In the genomic region with DNA sequence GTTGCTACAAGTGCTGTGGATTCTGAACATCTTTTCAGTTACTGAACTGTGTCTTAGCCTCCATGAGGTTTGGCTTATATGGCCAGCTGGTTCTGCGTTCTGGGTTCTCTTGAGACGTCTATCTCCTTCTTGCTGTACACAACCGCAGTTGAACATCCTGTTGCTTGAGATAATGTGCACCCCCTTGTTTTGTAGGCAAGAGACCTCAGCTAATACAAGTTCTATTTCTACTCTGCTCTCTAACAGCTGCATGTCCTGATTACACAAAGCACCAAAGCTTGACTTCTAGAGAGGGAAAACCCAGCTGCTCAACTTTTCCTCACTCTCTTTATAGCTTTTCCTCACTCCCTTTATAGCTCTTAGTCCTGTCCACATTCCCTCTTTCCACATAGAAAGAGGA, we compare ENCODE assay signal across 1 cellular context.
TF ChIP-seq lines count a peak whose summit lies in the region.

No MANE protein-coding gene starts in this region.

TF ChIP-seq in K562, 482 proteins besides CTCF, POLR2A, EP300 and RAD21 (continued from another document and continues in another):
- TF ChIP-seq, protein P1, sequence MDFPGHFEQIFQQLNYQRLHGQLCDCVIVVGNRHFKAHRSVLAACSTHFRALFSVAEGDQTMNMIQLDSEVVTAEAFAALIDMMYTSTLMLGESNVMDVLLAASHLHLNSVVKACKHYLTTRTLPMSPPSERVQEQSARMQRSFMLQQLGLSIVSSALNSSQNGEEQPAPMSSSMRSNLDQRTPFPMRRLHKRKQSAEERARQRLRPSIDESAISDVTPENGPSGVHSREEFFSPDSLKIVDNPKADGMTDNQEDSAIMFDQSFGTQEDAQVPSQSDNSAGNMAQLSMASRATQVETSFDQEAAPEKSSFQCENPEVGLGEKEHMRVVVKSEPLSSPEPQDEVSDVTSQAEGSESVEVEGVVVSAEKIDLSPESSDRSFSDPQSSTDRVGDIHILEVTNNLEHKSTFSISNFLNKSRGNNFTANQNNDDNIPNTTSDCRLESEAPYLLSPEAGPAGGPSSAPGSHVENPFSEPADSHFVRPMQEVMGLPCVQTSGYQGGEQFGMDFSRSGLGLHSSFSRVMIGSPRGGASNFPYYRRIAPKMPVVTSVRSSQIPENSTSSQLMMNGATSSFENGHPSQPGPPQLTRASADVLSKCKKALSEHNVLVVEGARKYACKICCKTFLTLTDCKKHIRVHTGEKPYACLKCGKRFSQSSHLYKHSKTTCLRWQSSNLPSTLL (IDR thresholded peaks at IDR 0.05), result no peak
- TF ChIP-seq, protein P2, sequence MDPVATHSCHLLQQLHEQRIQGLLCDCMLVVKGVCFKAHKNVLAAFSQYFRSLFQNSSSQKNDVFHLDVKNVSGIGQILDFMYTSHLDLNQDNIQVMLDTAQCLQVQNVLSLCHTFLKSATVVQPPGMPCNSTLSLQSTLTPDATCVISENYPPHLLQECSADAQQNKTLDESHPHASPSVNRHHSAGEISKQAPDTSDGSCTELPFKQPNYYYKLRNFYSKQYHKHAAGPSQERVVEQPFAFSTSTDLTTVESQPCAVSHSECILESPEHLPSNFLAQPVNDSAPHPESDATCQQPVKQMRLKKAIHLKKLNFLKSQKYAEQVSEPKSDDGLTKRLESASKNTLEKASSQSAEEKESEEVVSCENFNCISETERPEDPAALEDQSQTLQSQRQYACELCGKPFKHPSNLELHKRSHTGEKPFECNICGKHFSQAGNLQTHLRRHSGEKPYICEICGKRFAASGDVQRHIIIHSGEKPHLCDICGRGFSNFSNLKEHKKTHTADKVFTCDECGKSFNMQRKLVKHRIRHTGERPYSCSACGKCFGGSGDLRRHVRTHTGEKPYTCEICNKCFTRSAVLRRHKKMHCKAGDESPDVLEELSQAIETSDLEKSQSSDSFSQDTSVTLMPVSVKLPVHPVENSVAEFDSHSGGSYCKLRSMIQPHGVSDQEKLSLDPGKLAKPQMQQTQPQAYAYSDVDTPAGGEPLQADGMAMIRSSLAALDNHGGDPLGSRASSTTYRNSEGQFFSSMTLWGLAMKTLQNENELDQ (CRISPR knock-in tag; IDR thresholded peaks at IDR 0.05; ENCODE audit: borderline replicate concordance), result no peak
- no peak for TF ChIP-seq NCOA6 (IDR thresholded peaks at IDR 0.05)
- TF ChIP-seq DIDO1 (tag; IDR thresholded peaks at IDR 0.05; ENCODE audit: low read depth), result no peak
- TF ChIP-seq PURB (CRISPR knock-in tag; IDR thresholded peaks at IDR 0.05; ENCODE audit: low read depth), result no peak
- no peak for TF ChIP-seq ZC3H11A (IDR thresholded peaks at IDR 0.05; ENCODE audit: low read depth, low read length)
- TF ChIP-seq NFATC3 (IDR thresholded peaks at IDR 0.05), result no peak
- no peak for TF ChIP-seq THRAP3 (IDR thresholded peaks at IDR 0.05; ENCODE audit: borderline replicate concordance)
- no peak for TF ChIP-seq SMAD2 (IDR thresholded peaks at IDR 0.05; ENCODE audit: low read depth, low read length)
- no peak for TF ChIP-seq RHOXF2B (CRISPR knock-in tag; conservative IDR thresholded peaks at IDR 0.05)
- no peak for TF ChIP-seq RFX7 (CRISPR knock-in tag; IDR thresholded peaks at IDR 0.05)
- no peak for TF ChIP-seq KDM5B (IDR thresholded peaks at IDR 0.05; ENCODE audit: insufficient replicate concordance, low read depth, low read length)
- no peak for TF ChIP-seq PTRF (tag; IDR thresholded peaks at IDR 0.05)
- no peak for TF ChIP-seq ZNF263 (CRISPR knock-in tag; IDR thresholded peaks at IDR 0.05; ENCODE audit: borderline replicate concordance)
- no peak for TF ChIP-seq GTF2E2 (tag; IDR thresholded peaks at IDR 0.05)
- TF ChIP-seq, protein P3, sequence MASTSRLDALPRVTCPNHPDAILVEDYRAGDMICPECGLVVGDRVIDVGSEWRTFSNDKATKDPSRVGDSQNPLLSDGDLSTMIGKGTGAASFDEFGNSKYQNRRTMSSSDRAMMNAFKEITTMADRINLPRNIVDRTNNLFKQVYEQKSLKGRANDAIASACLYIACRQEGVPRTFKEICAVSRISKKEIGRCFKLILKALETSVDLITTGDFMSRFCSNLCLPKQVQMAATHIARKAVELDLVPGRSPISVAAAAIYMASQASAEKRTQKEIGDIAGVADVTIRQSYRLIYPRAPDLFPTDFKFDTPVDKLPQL (IDR thresholded peaks at IDR 0.05; ENCODE audit: extremely low read depth, insufficient read length), result no peak
- no peak for TF ChIP-seq HNRNPUL1 (IDR thresholded peaks at IDR 0.05; ENCODE audit: low read length)
- TF ChIP-seq, protein P4, sequence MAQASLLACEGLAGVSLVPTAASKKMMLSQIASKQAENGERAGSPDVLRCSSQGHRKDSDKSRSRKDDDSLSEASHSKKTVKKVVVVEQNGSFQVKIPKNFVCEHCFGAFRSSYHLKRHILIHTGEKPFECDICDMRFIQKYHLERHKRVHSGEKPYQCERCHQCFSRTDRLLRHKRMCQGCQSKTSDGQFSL (CRISPR knock-in tag; IDR thresholded peaks at IDR 0.05), result no peak
- TF ChIP-seq, protein P4 (tag; IDR thresholded peaks at IDR 0.05), result no peak
- no peak for TF ChIP-seq SREBF2 (CRISPR knock-in tag; IDR thresholded peaks at IDR 0.05)
- no peak for TF ChIP-seq CEBPG (CRISPR knock-in tag; IDR thresholded peaks at IDR 0.05)
- TF ChIP-seq CEBPG (tag; conservative IDR thresholded peaks at IDR 0.05 in 1 of 2, IDR thresholded peaks at IDR 0.05 in 1 of 2), result no peak
- TF ChIP-seq PHF8 (IDR thresholded peaks at IDR 0.05; ENCODE audit: borderline replicate concordance, low read length), result no peak
- no peak for TF ChIP-seq NFIX (CRISPR knock-in tag; IDR thresholded peaks at IDR 0.05; ENCODE audit: low read depth)
- TF ChIP-seq ZBTB7A (IDR thresholded peaks at IDR 0.05; ENCODE audit: borderline replicate concordance, control insufficient read depth, low read depth, low read length), result no peak; the same call in 1 of the 2 replicates
- TF ChIP-seq PHB2 (IDR thresholded peaks at IDR 0.05; ENCODE audit: low read depth), result no peak
- TF ChIP-seq BRCA1 (IDR thresholded peaks at IDR 0.05), result no peak
- TF ChIP-seq BRCA1 (CRISPR knock-in tag; IDR thresholded peaks at IDR 0.05), result no peak
- TF ChIP-seq, protein P5, sequence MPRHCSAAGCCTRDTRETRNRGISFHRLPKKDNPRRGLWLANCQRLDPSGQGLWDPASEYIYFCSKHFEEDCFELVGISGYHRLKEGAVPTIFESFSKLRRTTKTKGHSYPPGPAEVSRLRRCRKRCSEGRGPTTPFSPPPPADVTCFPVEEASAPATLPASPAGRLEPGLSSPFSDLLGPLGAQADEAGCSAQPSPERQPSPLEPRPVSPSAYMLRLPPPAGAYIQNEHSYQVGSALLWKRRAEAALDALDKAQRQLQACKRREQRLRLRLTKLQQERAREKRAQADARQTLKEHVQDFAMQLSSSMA (CRISPR knock-in tag; IDR thresholded peaks at IDR 0.05), result no peak
- TF ChIP-seq, protein P6, sequence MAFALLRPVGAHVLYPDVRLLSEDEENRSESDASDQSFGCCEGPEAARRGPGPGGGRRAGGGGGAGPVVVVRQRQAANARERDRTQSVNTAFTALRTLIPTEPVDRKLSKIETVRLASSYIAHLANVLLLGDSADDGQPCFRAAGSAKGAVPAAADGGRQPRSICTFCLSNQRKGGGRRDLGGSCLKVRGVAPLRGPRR (CRISPR knock-in tag; IDR thresholded peaks at IDR 0.05), result no peak
- TF ChIP-seq, protein P7, sequence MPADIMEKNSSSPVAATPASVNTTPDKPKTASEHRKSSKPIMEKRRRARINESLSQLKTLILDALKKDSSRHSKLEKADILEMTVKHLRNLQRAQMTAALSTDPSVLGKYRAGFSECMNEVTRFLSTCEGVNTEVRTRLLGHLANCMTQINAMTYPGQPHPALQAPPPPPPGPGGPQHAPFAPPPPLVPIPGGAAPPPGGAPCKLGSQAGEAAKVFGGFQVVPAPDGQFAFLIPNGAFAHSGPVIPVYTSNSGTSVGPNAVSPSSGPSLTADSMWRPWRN (IDR thresholded peaks at IDR 0.05; ENCODE audit: low read depth), result no peak
- TF ChIP-seq ZKSCAN1 (IDR thresholded peaks at IDR 0.05; ENCODE audit: low read depth, low read length), result no peak
- TF ChIP-seq FUS (optimal IDR thresholded peaks at IDR 0.05; ENCODE audit: low read depth, low read length), result no peak
- TF ChIP-seq NELFE (IDR thresholded peaks at IDR 0.05; ENCODE audit: insufficient read depth, insufficient read length), result no peak
- TF ChIP-seq, protein P8, sequence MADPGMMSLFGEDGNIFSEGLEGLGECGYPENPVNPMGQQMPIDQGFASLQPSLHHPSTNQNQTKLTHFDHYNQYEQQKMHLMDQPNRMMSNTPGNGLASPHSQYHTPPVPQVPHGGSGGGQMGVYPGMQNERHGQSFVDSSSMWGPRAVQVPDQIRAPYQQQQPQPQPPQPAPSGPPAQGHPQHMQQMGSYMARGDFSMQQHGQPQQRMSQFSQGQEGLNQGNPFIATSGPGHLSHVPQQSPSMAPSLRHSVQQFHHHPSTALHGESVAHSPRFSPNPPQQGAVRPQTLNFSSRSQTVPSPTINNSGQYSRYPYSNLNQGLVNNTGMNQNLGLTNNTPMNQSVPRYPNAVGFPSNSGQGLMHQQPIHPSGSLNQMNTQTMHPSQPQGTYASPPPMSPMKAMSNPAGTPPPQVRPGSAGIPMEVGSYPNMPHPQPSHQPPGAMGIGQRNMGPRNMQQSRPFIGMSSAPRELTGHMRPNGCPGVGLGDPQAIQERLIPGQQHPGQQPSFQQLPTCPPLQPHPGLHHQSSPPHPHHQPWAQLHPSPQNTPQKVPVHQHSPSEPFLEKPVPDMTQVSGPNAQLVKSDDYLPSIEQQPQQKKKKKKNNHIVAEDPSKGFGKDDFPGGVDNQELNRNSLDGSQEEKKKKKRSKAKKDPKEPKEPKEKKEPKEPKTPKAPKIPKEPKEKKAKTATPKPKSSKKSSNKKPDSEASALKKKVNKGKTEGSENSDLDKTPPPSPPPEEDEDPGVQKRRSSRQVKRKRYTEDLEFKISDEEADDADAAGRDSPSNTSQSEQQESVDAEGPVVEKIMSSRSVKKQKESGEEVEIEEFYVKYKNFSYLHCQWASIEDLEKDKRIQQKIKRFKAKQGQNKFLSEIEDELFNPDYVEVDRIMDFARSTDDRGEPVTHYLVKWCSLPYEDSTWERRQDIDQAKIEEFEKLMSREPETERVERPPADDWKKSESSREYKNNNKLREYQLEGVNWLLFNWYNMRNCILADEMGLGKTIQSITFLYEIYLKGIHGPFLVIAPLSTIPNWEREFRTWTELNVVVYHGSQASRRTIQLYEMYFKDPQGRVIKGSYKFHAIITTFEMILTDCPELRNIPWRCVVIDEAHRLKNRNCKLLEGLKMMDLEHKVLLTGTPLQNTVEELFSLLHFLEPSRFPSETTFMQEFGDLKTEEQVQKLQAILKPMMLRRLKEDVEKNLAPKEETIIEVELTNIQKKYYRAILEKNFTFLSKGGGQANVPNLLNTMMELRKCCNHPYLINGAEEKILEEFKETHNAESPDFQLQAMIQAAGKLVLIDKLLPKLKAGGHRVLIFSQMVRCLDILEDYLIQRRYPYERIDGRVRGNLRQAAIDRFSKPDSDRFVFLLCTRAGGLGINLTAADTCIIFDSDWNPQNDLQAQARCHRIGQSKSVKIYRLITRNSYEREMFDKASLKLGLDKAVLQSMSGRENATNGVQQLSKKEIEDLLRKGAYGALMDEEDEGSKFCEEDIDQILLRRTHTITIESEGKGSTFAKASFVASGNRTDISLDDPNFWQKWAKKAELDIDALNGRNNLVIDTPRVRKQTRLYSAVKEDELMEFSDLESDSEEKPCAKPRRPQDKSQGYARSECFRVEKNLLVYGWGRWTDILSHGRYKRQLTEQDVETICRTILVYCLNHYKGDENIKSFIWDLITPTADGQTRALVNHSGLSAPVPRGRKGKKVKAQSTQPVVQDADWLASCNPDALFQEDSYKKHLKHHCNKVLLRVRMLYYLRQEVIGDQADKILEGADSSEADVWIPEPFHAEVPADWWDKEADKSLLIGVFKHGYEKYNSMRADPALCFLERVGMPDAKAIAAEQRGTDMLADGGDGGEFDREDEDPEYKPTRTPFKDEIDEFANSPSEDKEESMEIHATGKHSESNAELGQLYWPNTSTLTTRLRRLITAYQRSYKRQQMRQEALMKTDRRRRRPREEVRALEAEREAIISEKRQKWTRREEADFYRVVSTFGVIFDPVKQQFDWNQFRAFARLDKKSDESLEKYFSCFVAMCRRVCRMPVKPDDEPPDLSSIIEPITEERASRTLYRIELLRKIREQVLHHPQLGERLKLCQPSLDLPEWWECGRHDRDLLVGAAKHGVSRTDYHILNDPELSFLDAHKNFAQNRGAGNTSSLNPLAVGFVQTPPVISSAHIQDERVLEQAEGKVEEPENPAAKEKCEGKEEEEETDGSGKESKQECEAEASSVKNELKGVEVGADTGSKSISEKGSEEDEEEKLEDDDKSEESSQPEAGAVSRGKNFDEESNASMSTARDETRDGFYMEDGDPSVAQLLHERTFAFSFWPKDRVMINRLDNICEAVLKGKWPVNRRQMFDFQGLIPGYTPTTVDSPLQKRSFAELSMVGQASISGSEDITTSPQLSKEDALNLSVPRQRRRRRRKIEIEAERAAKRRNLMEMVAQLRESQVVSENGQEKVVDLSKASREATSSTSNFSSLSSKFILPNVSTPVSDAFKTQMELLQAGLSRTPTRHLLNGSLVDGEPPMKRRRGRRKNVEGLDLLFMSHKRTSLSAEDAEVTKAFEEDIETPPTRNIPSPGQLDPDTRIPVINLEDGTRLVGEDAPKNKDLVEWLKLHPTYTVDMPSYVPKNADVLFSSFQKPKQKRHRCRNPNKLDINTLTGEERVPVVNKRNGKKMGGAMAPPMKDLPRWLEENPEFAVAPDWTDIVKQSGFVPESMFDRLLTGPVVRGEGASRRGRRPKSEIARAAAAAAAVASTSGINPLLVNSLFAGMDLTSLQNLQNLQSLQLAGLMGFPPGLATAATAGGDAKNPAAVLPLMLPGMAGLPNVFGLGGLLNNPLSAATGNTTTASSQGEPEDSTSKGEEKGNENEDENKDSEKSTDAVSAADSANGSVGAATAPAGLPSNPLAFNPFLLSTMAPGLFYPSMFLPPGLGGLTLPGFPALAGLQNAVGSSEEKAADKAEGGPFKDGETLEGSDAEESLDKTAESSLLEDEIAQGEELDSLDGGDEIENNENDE (IDR thresholded peaks at IDR 0.05; ENCODE audit: low read depth, low read length), result no peak
- TF ChIP-seq, protein P9, sequence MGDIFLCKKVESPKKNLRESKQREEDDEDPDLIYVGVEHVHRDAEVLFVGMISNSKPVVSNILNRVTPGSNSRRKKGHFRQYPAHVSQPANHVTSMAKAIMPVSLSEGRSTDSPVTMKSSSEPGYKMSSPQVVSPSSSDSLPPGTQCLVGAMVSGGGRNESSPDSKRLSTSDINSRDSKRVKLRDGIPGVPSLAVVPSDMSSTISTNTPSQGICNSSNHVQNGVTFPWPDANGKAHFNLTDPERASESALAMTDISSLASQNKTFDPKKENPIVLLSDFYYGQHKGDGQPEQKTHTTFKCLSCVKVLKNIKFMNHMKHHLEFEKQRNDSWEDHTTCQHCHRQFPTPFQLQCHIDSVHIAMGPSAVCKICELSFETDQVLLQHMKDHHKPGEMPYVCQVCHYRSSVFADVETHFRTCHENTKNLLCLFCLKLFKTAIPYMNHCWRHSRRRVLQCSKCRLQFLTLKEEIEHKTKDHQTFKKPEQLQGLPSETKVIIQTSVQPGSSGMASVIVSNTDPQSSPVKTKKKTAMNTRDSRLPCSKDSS (IDR thresholded peaks at IDR 0.05; ENCODE audit: low read depth, partially characterized antibody), result no peak
- no peak for TF ChIP-seq TCF7 (IDR thresholded peaks at IDR 0.05; ENCODE audit: borderline replicate concordance)
- TF ChIP-seq KHSRP (IDR thresholded peaks at IDR 0.05), result no peak
